Comparison of ENCODE assay signal across 9 cellular contexts in the genomic region with DNA sequence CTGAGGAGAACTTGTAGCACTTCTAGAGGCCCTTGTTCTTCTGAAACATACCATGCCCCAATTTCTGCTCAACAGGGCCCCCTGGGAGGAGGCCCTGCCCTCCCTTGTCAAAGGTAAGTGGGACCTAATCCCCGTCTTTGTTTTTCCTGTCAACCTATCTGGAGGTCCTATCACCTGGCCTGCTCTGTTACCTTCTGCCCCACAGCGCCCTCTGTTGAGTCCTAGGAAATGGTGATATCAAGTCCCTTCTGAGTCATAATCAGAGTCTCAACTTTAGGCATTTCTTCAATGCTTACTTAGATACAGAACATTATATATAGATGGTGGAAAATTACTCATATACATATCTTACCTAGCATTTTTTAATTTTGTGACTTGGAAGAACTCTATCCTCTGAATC. TPM values are rescaled to one million over a fixed set of nuclear protein-coding genes. Genes with fewer than 3 reads are reported as not detected.
DNase-seq lines count a peak whose midpoint lies in the region; ATAC-seq and TF ChIP-seq lines count a peak whose summit lies in the region.
"Had no signal": no experiment of that assay in that cellular context is flagged by ENCODE, and none has a peak within 500 bp of the region (broad histone marks: within the 10 kb centered on the region; RNA-seq: fewer than 3 reads in every experiment).

No MANE protein-coding gene starts in this region.

- H3K27ac ChIP-seq in MM.1S (ENCODE audit: low read length) = no peak overlapping the region
- H3K27ac ChIP-seq in neuronal stem cell (replicated peaks; ENCODE audit: low read length) = no peak overlapping the region
- no peak overlapping the region for H3K27ac ChIP-seq in psoas muscle

- H3K9ac ChIP-seq in MM.1S (ENCODE audit: low read length) = no peak overlapping the region
- no peak overlapping the region for H3K9ac ChIP-seq in neuronal stem cell (ENCODE audit: low read depth, low read length, poor library complexity)

- H2BK120ac ChIP-seq in neuronal stem cell (ENCODE audit: low read depth, low read length) = no peak overlapping the region

- H4K8ac ChIP-seq in neuronal stem cell (ENCODE audit: low read depth, low read length) = no peak overlapping the region

- no peak overlapping the region for H2BK5ac ChIP-seq in neuronal stem cell (ENCODE audit: low read length)

- no peak overlapping the region for H3K18ac ChIP-seq in neuronal stem cell (ENCODE audit: low read length)

- no peaks in the 10 kb centered on the region for H4K20me1 ChIP-seq in MM.1S (ENCODE audit: insufficient read depth, low read length)

- H2AK5ac ChIP-seq in neuronal stem cell (ENCODE audit: low read depth, low read length) = no peak overlapping the region

- TF ChIP-seq CTCF in MM.1S (IDR thresholded peaks at IDR 0.05; ENCODE audit: low read length) (peak; percentile 94), psoas muscle (IDR thresholded peaks at IDR 0.05) (no peak)

- intact Hi-C loops in psoas muscle (cut with DNase I) = no loop called here

- no peaks in the 10 kb centered on the region for H3K36me3 ChIP-seq in MM.1S (replicated peaks; ENCODE audit: insufficient read depth, low read length)
- H3K36me3 ChIP-seq in neuronal stem cell (replicated peaks in 1 of 2; ENCODE audit: control insufficient read depth in 2 of 2, insufficient read depth in 2 of 2, low read length in 2 of 2) = no peaks in the 10 kb centered on the region
- no peaks in the 10 kb centered on the region for H3K36me3 ChIP-seq in psoas muscle (ENCODE audit: insufficient read depth in 1 of 2, low read depth in 1 of 2)

- no peaks in the 10 kb centered on the region for H3K9me3 ChIP-seq in MM.1S (replicated peaks; ENCODE audit: insufficient read depth, low read length)
- no peaks in the 10 kb centered on the region for H3K9me3 ChIP-seq in neuronal stem cell (replicated peaks in 1 of 2; ENCODE audit: control insufficient read depth in 2 of 2, insufficient read depth in 1 of 2, low read depth in 1 of 2, low read length in 2 of 2)
- no peaks in the 10 kb centered on the region for H3K9me3 ChIP-seq in psoas muscle

- H3K4me2 ChIP-seq in MM.1S (ENCODE audit: low read depth, low read length) = no peak overlapping the region
- H3K4me2 ChIP-seq in neuronal stem cell (ENCODE audit: insufficient read depth, low read length, poor library complexity, severe bottlenecking) = no peak overlapping the region

- no peak overlapping the region for H4K91ac ChIP-seq in neuronal stem cell (ENCODE audit: low read depth, low read length, poor library complexity)

- no CpG with 5 or more reads among the region's 2 CpGs for WGBS in neuronal stem cell (ENCODE audit: extremely low coverage in 2 of 2, insufficient read length in 2 of 2, insufficient replicate concordance in 1 of 2), 2 donors
- WGBS in psoas muscle, 3 donors = 20 to 34% (median 28%) methylated on average over 2 of the region's 2 CpGs

- DNase-seq in DMS53 treated with DMSO at 0.1 percent for 48 hours (lab: John Stamatoyannopoulos, UW; ENCODE audit: unreplicated experiment) (peak; percentile 32), MM.1S (peak; percentile 78), iPS DF 19.7 (ENCODE audit: low read depth, low spot score) (peak; percentile 60), T1000 (lab: John Stamatoyannopoulos, UW) (no peak), neuronal stem cell (ENCODE audit: low spot score) (no peak), occipital lobe (lab: John Stamatoyannopoulos, UW) (no peak), psoas muscle (no peak)

- H3K79me1 ChIP-seq in neuronal stem cell (ENCODE audit: low read depth, low read length) = no peaks in the 10 kb centered on the region

- H3K4ac ChIP-seq in neuronal stem cell (ENCODE audit: low read length) = no peak overlapping the region

- no peak overlapping the region for H2BK12ac ChIP-seq in neuronal stem cell (ENCODE audit: low read length)

- no peaks in the 10 kb centered on the region for H3F3A ChIP-seq in MM.1S (ENCODE audit: insufficient read depth, low read length)

- H3K27me3 ChIP-seq in MM.1S (replicated peaks; ENCODE audit: insufficient read depth, low read length) = no peaks in the 10 kb centered on the region
- peaks cover 0 to 3% (median 0%) of the 10 kb centered on the region in 3 experiments for H3K27me3 ChIP-seq in neuronal stem cell (ENCODE audit: control insufficient read depth in 3 of 3, insufficient read depth in 3 of 3, low read depth in 1 of 3, low read length in 3 of 3)
- no peaks in the 10 kb centered on the region for H3K27me3 ChIP-seq in psoas muscle (ENCODE audit: insufficient read depth in 3 of 3, low read length in 2 of 3)

- H2AFZ ChIP-seq in MM.1S (ENCODE audit: low read length) (no peak overlapping the region), neuronal stem cell (ENCODE audit: low read length) (no peak overlapping the region)

- H3K9me2 ChIP-seq in MM.1S (replicated peaks; ENCODE audit: insufficient read depth, low read length) = no peaks in the 10 kb centered on the region

- H3K79me2 ChIP-seq in MM.1S (ENCODE audit: low read length) = no peaks in the 10 kb centered on the region

- H2BK15ac ChIP-seq in neuronal stem cell (ENCODE audit: low read length) = no peak overlapping the region

- no peak overlapping the region for H3K14ac ChIP-seq in neuronal stem cell (ENCODE audit: low read length)

- H3K4me3 ChIP-seq in MM.1S (ENCODE audit: low read length) (no peak overlapping the region), neuronal stem cell (ENCODE audit: low read length in 2 of 2) (no peak overlapping the region), psoas muscle (no peak overlapping the region)

- peak; percentile 55 for ATAC-seq in GM18861 (IDR thresholded peaks at IDR 0.05; ENCODE audit: unreplicated experiment)
- no peak for ATAC-seq in psoas muscle

- H3K4me1 ChIP-seq in MM.1S (ENCODE audit: low read length) (peaks cover 3% of the 10 kb centered on the region; the same call in 1 of the 2 replicates), neuronal stem cell (ENCODE audit: control insufficient read depth in 2 of 2, insufficient read depth in 1 of 2, low read depth in 1 of 2, low read length in 2 of 2) (no peaks in the 10 kb centered on the region), psoas muscle (no peaks in the 10 kb centered on the region)

- no peak overlapping the region for H3K23ac ChIP-seq in neuronal stem cell (ENCODE audit: low read depth, low read length, poor library complexity)

RNA-seq across cellular contexts. Expression of a gene that starts 28.2 kb away (rescaled TPM):
- not detected for polyA plus RNA-seq in neuronal stem cell (2013, experiment 1 of 2)
- not detected for polyA plus RNA-seq in neuronal stem cell (2013, experiment 2 of 2)
- total RNA-seq in occipital lobe (not detected), psoas muscle (not detected)
- polyA plus RNA-seq in psoas muscle = not detected
- total RNA-seq: astrocyte had no signal

Comparison
In these comparisons a context has a peak if more than half of its experiments do, and no peak if none do; other contexts are left out.
1. DNase-seq: peak in DMS53 treated with DMSO at 0.1 percent for 48 hours (single experiment), MM.1S (single experiment) and iPS DF 19.7 (single experiment); none in T1000 (single experiment), neuronal stem cell (single experiment), occipital lobe (single experiment) and psoas muscle (0 of 2).